ENCODE assay signal across 1 cellular context in the genomic region with DNA sequence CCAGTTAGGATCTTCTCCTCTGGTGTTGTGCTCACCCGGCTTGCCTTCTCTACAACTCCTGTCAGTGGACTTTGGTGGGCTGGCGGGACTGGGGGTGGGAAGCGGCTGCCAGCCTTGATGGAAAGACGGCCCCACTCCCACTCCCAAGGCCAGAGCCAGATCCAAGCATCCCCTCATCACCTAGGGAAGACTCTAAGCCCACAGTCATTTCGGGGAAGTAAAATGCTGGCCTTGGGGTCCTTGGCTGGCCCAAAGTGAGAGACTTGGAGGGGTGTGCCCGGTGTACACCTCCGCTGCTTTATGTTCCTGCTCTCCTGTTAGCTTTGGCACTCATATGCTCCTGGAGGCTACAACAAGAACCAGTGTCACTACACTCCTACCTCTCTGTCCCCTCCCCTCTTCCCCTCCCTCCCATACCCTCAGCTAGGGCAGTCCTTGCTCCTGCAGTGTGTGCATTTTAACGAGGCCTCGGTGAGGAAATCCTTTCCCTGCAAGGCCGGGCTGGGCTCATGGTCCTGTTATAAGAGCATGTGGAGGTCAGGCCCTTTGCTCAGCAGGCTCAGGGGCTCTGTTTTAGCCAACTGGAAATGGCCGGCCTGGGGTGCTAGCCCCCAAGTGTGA.
TF ChIP-seq lines count a peak whose summit lies in the region.

No MANE protein-coding gene starts in this region.

TF ChIP-seq in HCT116, 20 proteins besides CTCF, POLR2A, EP300 and RAD21 (continued from another document):
- TF ChIP-seq, protein P1, sequence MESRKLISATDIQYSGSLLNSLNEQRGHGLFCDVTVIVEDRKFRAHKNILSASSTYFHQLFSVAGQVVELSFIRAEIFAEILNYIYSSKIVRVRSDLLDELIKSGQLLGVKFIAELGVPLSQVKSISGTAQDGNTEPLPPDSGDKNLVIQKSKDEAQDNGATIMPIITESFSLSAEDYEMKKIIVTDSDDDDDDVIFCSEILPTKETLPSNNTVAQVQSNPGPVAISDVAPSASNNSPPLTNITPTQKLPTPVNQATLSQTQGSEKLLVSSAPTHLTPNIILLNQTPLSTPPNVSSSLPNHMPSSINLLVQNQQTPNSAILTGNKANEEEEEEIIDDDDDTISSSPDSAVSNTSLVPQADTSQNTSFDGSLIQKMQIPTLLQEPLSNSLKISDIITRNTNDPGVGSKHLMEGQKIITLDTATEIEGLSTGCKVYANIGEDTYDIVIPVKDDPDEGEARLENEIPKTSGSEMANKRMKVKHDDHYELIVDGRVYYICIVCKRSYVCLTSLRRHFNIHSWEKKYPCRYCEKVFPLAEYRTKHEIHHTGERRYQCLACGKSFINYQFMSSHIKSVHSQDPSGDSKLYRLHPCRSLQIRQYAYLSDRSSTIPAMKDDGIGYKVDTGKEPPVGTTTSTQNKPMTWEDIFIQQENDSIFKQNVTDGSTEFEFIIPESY (IDR thresholded peaks at IDR 0.05; ENCODE audit: extremely low read depth, insufficient replicate concordance, low read length): no peak
- TF ChIP-seq ELF1 (IDR thresholded peaks at IDR 0.05; ENCODE audit: borderline replicate concordance, low read depth) (no peak), FOSL1 (IDR thresholded peaks at IDR 0.05; ENCODE audit: low read depth) (no peak), JUND (IDR thresholded peaks at IDR 0.05) (no peak), SP1 (IDR thresholded peaks at IDR 0.05; ENCODE audit: low read depth) (no peak), TCF7L2 (IDR thresholded peaks at IDR 0.05; ENCODE audit: borderline replicate concordance, extremely low read depth, insufficient read depth, insufficient read length) (no peak), ZNF274 (IDR thresholded peaks at IDR 0.05; ENCODE audit: low read depth, low read length) (no peak), YY1 (IDR thresholded peaks at IDR 0.05; ENCODE audit: extremely low read depth, insufficient replicate concordance, low read depth, low read length) (no peak), EZH2 (IDR thresholded peaks at IDR 0.05) (no peak), CBX3 (IDR thresholded peaks at IDR 0.05; ENCODE audit: low read depth) (no peak), EGR1 (IDR thresholded peaks at IDR 0.05; ENCODE audit: low read depth) (no peak), SRF (IDR thresholded peaks at IDR 0.05; ENCODE audit: low read depth) (no peak)
- TF ChIP-seq, protein P2, sequence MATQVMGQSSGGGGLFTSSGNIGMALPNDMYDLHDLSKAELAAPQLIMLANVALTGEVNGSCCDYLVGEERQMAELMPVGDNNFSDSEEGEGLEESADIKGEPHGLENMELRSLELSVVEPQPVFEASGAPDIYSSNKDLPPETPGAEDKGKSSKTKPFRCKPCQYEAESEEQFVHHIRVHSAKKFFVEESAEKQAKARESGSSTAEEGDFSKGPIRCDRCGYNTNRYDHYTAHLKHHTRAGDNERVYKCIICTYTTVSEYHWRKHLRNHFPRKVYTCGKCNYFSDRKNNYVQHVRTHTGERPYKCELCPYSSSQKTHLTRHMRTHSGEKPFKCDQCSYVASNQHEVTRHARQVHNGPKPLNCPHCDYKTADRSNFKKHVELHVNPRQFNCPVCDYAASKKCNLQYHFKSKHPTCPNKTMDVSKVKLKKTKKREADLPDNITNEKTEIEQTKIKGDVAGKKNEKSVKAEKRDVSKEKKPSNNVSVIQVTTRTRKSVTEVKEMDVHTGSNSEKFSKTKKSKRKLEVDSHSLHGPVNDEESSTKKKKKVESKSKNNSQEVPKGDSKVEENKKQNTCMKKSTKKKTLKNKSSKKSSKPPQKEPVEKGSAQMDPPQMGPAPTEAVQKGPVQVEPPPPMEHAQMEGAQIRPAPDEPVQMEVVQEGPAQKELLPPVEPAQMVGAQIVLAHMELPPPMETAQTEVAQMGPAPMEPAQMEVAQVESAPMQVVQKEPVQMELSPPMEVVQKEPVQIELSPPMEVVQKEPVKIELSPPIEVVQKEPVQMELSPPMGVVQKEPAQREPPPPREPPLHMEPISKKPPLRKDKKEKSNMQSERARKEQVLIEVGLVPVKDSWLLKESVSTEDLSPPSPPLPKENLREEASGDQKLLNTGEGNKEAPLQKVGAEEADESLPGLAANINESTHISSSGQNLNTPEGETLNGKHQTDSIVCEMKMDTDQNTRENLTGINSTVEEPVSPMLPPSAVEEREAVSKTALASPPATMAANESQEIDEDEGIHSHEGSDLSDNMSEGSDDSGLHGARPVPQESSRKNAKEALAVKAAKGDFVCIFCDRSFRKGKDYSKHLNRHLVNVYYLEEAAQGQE (IDR thresholded peaks at IDR 0.05; ENCODE audit: low read depth): no peak
- TF ChIP-seq, protein P3, sequence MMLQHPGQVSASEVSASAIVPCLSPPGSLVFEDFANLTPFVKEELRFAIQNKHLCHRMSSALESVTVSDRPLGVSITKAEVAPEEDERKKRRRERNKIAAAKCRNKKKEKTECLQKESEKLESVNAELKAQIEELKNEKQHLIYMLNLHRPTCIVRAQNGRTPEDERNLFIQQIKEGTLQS (IDR thresholded peaks at IDR 0.05): no peak
TF ChIP-seq in HCT116: peak in this region for 0.
